In the genomic region with DNA sequence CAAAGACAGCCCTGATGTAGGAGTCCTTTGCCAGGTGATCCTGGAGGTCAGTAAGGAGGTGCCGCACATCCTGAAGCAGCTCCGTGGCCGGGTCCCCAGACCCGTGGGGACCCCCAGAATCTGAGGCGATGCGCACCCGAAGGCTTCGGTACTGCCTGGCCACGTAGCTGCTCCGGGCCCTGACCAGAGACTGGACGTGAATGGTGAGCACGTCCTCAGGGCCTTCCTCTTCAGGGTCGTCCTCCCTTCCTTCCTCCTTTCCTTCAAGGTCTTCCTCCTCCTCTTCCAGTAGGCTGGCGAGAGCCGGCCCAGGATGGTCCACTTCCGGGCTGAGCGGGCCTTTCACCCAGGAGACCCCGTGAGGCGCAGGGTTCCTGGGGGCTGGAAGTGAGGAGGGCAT, we compare ENCODE assay signal across 10 cellular contexts. TPM values are rescaled to one million over a fixed set of nuclear protein-coding genes. Genes with fewer than 3 reads are reported as not detected.
DNase-seq lines count a peak whose midpoint lies in the region; ATAC-seq and TF ChIP-seq lines count a peak whose summit lies in the region.
"Had no signal": no experiment of that assay in that cellular context is flagged by ENCODE, and none has a peak within 500 bp of the region (broad histone marks: within the 10 kb centered on the region; RNA-seq: fewer than 3 reads in every experiment).

No MANE protein-coding gene starts in this region.

- H3K27me3 Mint-ChIP-seq in T-helper 17 cell = no peaks in the 10 kb centered on the region
- H3K27me3 Mint-ChIP-seq in stimulated activated naive CD8-positive, alpha-beta T cell treated with anti-CD3 and anti-CD28 coated beads, Interleukin-15, amount 100 ng/mL, for 72 hours = no peaks in the 10 kb centered on the region

- peaks cover 4% of the 10 kb centered on the region for H3K36me3 Mint-ChIP-seq in T-helper 17 cell (ENCODE audit: low read depth)

- intact Hi-C loops in Right ventricle myocardium superior (cut with DNase I) (no loop called here), left cardiac atrium (cut with DNase I) (no loop called here)

- peak; percentile 3 for ATAC-seq in Right ventricle myocardium superior (ENCODE audit: poor library complexity)
- no peak for ATAC-seq in left cardiac atrium
- ATAC-seq in T-helper 17 cell = no peak
- ATAC-seq in stimulated activated naive CD8-positive, alpha-beta T cell treated with anti-CD3 and anti-CD28 coated beads, Interleukin-15, amount 100 ng/mL, for 72 hours = no peak
- no peak for ATAC-seq in GM19397 (IDR thresholded peaks at IDR 0.05; ENCODE audit: unreplicated experiment)
- ATAC-seq in foreskin keratinocyte = no peak
- no peak for ATAC-seq in HG03108 (IDR thresholded peaks at IDR 0.05; ENCODE audit: unreplicated experiment)

- peaks cover 25% of the 10 kb centered on the region for H3K4me1 Mint-ChIP-seq in T-helper 17 cell
- peaks cover 54% of the 10 kb centered on the region for H3K4me1 Mint-ChIP-seq in stimulated activated naive CD8-positive, alpha-beta T cell treated with anti-CD3 and anti-CD28 coated beads, Interleukin-15, amount 100 ng/mL, for 72 hours

- no peaks in the 10 kb centered on the region for H4K20me1 ChIP-seq in hepatocyte (ENCODE audit: insufficient read depth, poor library complexity, severe bottlenecking)

- no peaks in the 10 kb centered on the region for H3K9me3 Mint-ChIP-seq in stimulated activated naive CD8-positive, alpha-beta T cell treated with anti-CD3 and anti-CD28 coated beads, Interleukin-15, amount 100 ng/mL, for 72 hours

- H3K27me3 ChIP-seq in hepatocyte (no peaks in the 10 kb centered on the region), foreskin keratinocyte (no peaks in the 10 kb centered on the region)
- H3K27me3 ChIP-seq: BE2C had no signal

- no peak overlapping the region for H3K4me3 ChIP-seq in hepatocyte

- no peaks in the 10 kb centered on the region for H3K9me3 ChIP-seq in T-helper 17 cell (ENCODE audit: control insufficient read depth, low read length, poor library complexity, severe bottlenecking)
- no peaks in the 10 kb centered on the region for H3K9me3 ChIP-seq in hepatocyte (ENCODE audit: low read depth)
- H3K9me3 ChIP-seq: BE2C had no signal

- peak overlapping the region; percentile 78 for H3K4me2 ChIP-seq in hepatocyte

- DNase-seq in Right ventricle myocardium superior (no peak), left cardiac atrium (no peak), T-helper 17 cell (no peak), hepatocyte (ENCODE audit: low spot score) (no peak), foreskin keratinocyte (no peak)
- no peak for DNase-seq in stimulated activated naive CD8-positive, alpha-beta T cell treated with anti-CD3 and anti-CD28 coated beads, Interleukin-15, amount 100 ng/mL, for 72 hours
- DNase-seq: NCI-H510A had no signal

- no peaks in the 10 kb centered on the region for H3K36me3 ChIP-seq in hepatocyte (replicated peaks; ENCODE audit: insufficient read depth, low read depth)
- H3K36me3 ChIP-seq: BE2C had no signal

- H3K4me1 ChIP-seq in hepatocyte (ENCODE audit: insufficient read depth) (no peaks in the 10 kb centered on the region), foreskin keratinocyte (no peaks in the 10 kb centered on the region)
- H3K4me1 ChIP-seq: BE2C had no signal

- peak overlapping the region; percentile 94 for H3K4me3 Mint-ChIP-seq in T-helper 17 cell
- peak overlapping the region; percentile 67 to 99 for H3K4me3 Mint-ChIP-seq in stimulated activated naive CD8-positive, alpha-beta T cell treated with anti-CD3 and anti-CD28 coated beads, Interleukin-15, amount 100 ng/mL, for 72 hours

- H3K79me2 ChIP-seq in hepatocyte = no peaks in the 10 kb centered on the region

- peak overlapping the region; percentile 91 for H3K27ac Mint-ChIP-seq in T-helper 17 cell
- peak overlapping the region in 1 of 2 donors; percentile 91 for H3K27ac Mint-ChIP-seq in stimulated activated naive CD8-positive, alpha-beta T cell treated with anti-CD3 and anti-CD28 coated beads, Interleukin-15, amount 100 ng/mL, for 72 hours

- H2AFZ ChIP-seq in hepatocyte = no peak overlapping the region

- WGBS in hepatocyte (ENCODE audit: low lambda C conversion rate, missing lambda C conversion rate) = 98% methylated on average over 18 of the region's 19 CpGs

- no peaks in the 10 kb centered on the region for H3K9me2 ChIP-seq in hepatocyte (replicated peaks; ENCODE audit: insufficient read depth)

- TF ChIP-seq CTCF in hepatocyte (IDR thresholded peaks at IDR 0.05; ENCODE audit: poor library complexity) = no peak
- TF ChIP-seq CTCF in foreskin keratinocyte (conservative IDR thresholded peaks at IDR 0.05) = no peak

- H3K27ac ChIP-seq in hepatocyte (no peak overlapping the region), foreskin keratinocyte (no peak overlapping the region)

RNA-seq across cellular contexts. Expression of a gene that starts 7.5 kb away (rescaled TPM):
- total RNA-seq in Right ventricle myocardium superior (6.3 TPM), left cardiac atrium (1 to 10 TPM; 4.4 to 7.6 TPM), T-helper 17 cell (10 to 100 TPM; 46.0 to 50.6 TPM), hepatocyte (3.9 and 5.6 TPM in 2 replicates), foreskin keratinocyte (8.3 and 8.7 TPM in 2 replicates)
- polyA plus RNA-seq in hepatocyte (4.6 and 7.7 TPM in 2 replicates), foreskin keratinocyte (6.2 and 6.5 TPM in 2 replicates)

RNA-seq across cellular contexts. Expression of a gene that starts 20.8 kb away (rescaled TPM):
- total RNA-seq in Right ventricle myocardium superior = 158 TPM
- 100 to 1,000 TPM; 179 to 185 TPM for total RNA-seq in left cardiac atrium
- total RNA-seq in T-helper 17 cell = 100 to 1,000 TPM; 477 to 480 TPM
- 154 and 209 TPM in 2 replicates for total RNA-seq in hepatocyte
- polyA plus RNA-seq in hepatocyte = 169 and 184 TPM in 2 replicates
- 344 and 388 TPM in 2 replicates for total RNA-seq in foreskin keratinocyte
- polyA plus RNA-seq in foreskin keratinocyte = 268 and 317 TPM in 2 replicates

RNA-seq across cellular contexts. Expression of a gene that starts 28.8 kb away (rescaled TPM):
- total RNA-seq in Right ventricle myocardium superior (96.2 TPM), left cardiac atrium (10 to 100 TPM; 63.3 to 92.1 TPM), T-helper 17 cell (10 to 100 TPM; 68.7 to 68.9 TPM), hepatocyte (52.1 and 61.9 TPM in 2 replicates), foreskin keratinocyte (46.0 and 49.4 TPM in 2 replicates)
- polyA plus RNA-seq in hepatocyte (75.9 and 78.7 TPM in 2 replicates), foreskin keratinocyte (51.8 and 56.8 TPM in 2 replicates)

RNA-seq across cellular contexts. Expression of a gene that starts 29.2 kb away (rescaled TPM):
- total RNA-seq in Right ventricle myocardium superior (14.5 TPM), left cardiac atrium (10 to 100 TPM; 17.9 to 23.0 TPM), T-helper 17 cell (10 to 100 TPM; 49.3 to 63.8 TPM), hepatocyte (20.8 and 24.1 TPM in 2 replicates), foreskin keratinocyte (23.2 and 26.6 TPM in 2 replicates)
- polyA plus RNA-seq in hepatocyte (29.6 and 30.1 TPM in 2 replicates), foreskin keratinocyte (33.2 and 33.4 TPM in 2 replicates)

RNA-seq across cellular contexts. Expression of a gene that starts 39.0 kb away (rescaled TPM):
- total RNA-seq in Right ventricle myocardium superior = 1,260 TPM
- total RNA-seq in left cardiac atrium = 100 to 1,000 TPM; 449 to 630 TPM
- total RNA-seq in T-helper 17 cell = 10 to 100 TPM; 75.5 to 95.8 TPM
- 125 and 133 TPM in 2 replicates for total RNA-seq in hepatocyte
- 272 and 284 TPM in 2 replicates for polyA plus RNA-seq in hepatocyte
- total RNA-seq in foreskin keratinocyte = 51.5 and 64.9 TPM in 2 replicates
- polyA plus RNA-seq in foreskin keratinocyte = 114 and 121 TPM in 2 replicates
